Comparison of ENCODE assay signal across 10 cellular contexts in genomic region chr2:84807063-84807485, GRCh38.
A peak's percentile ranks its signal among the peaks of the same experiment; 100 is the strongest.
DNase-seq lines count a peak whose midpoint lies in the region; ATAC-seq, FAIRE-seq and TF ChIP-seq lines count a peak whose summit lies in the region.
"Had no signal": no experiment of that assay in that cellular context is flagged by ENCODE, and none has a peak within 500 bp of the region (broad histone marks: within the 10 kb centered on the region; RNA-seq: fewer than 3 reads in every experiment).

No MANE protein-coding gene starts in this region.

- H3K27me3 ChIP-seq in astrocyte (ENCODE audit: insufficient read depth, low read length) (no peaks in the 10 kb centered on the region), lower lobe of right lung (ENCODE audit: low read depth) (no peaks in the 10 kb centered on the region)

- intact Hi-C loops in lower lobe of right lung (cut with DNase I): no loop called here

- peak; percentile 85 for DNase-seq in AG08396 (ENCODE audit: low spot score)
- peak; percentile 79 for DNase-seq in HT-29 (ENCODE audit: low spot score)
- DNase-seq in astrocyte (ENCODE audit: low read depth): peak; percentile 99
- peak; percentile 52 for DNase-seq in lower lobe of right lung
- no peak for DNase-seq in islet precursor cell
- DNase-seq in GM13976 (ENCODE audit: low spot score): no peak
- DNase-seq: effector CD8-positive, alpha-beta T cell; NK-92 treated with Interleukin-12 subunit alpha and Interleukin-12 subunit beta, amount 100 ng/mL, for 24 hours had no signal

- H3K9ac ChIP-seq in astrocyte (ENCODE audit: low read length): peak overlapping the region; percentile 45

- H3K27ac ChIP-seq in astrocyte (ENCODE audit: low read depth, low read length) (peak overlapping the region; percentile 56), lower lobe of right lung (peak overlapping the region; percentile 75)

- in situ Hi-C loops in GM13976 (cut with MboI; ENCODE audit: low sequenced_read_pairs, unreplicated experiment): no loop called here

- peak overlapping the region; percentile 7 for H2AFZ ChIP-seq in astrocyte (ENCODE audit: low read depth, low read length)

- H3K4me3 ChIP-seq in astrocyte (ENCODE audit: insufficient read depth, low read depth, low read length) (no peak overlapping the region), lower lobe of right lung (no peak overlapping the region)

- H3K4me1 Mint-ChIP-seq in astrocyte (ENCODE audit: low read depth, unreplicated experiment): peaks cover 14% of the 10 kb centered on the region

- peak; percentile 86 to 91 for ATAC-seq in lower lobe of right lung
- ATAC-seq in GM21515 (IDR thresholded peaks at IDR 0.05; ENCODE audit: unreplicated experiment): no peak
- no peak for ATAC-seq in GM21423 (IDR thresholded peaks at IDR 0.05; ENCODE audit: unreplicated experiment)

- no peaks in the 10 kb centered on the region for H3K36me3 ChIP-seq in astrocyte (ENCODE audit: insufficient read depth, low read length)
- H3K36me3 ChIP-seq in lower lobe of right lung: no peaks in the 10 kb centered on the region

- H3K27ac Mint-ChIP-seq in astrocyte (ENCODE audit: unreplicated experiment): peak overlapping the region; percentile 84

- FAIRE-seq in astrocyte (lab: Jason Lieb, UNC): peak; percentile 100

- H3K36me3 Mint-ChIP-seq in astrocyte (ENCODE audit: low read depth, unreplicated experiment): no peaks in the 10 kb centered on the region

- no peaks in the 10 kb centered on the region for H3K79me2 ChIP-seq in astrocyte (ENCODE audit: insufficient read depth, low read length)

- H3K4me1 ChIP-seq in astrocyte (ENCODE audit: insufficient read depth, low read length) (peaks cover 14% of the 10 kb centered on the region), lower lobe of right lung (peaks cover 16% of the 10 kb centered on the region)

- H3K9me3 ChIP-seq in astrocyte (ENCODE audit: insufficient read depth, low read depth, low read length): no peaks in the 10 kb centered on the region
- H3K9me3 ChIP-seq in lower lobe of right lung: no peaks in the 10 kb centered on the region

- TF ChIP-seq CTCF in astrocyte (IDR thresholded peaks at IDR 0.05; ENCODE audit: insufficient read depth, low read depth, low read length): no peak
- TF ChIP-seq CTCF in lower lobe of right lung (IDR thresholded peaks at IDR 0.05): no peak
- TF ChIP-seq CTCF in GM13976 (IDR thresholded peaks at IDR 0.05; ENCODE audit: borderline replicate concordance, control extremely low read depth, extremely low read depth, insufficient read depth, missing control alignments): no peak

- peak overlapping the region; percentile 75 for H3K4me2 ChIP-seq in astrocyte (ENCODE audit: low read length)

- no peak overlapping the region for H3K4me3 Mint-ChIP-seq in astrocyte (ENCODE audit: unreplicated experiment)

- no peaks in the 10 kb centered on the region for H4K20me1 ChIP-seq in astrocyte (ENCODE audit: insufficient read depth, low read length)

- H3K27me3 Mint-ChIP-seq in astrocyte (ENCODE audit: low read depth, unreplicated experiment): no peaks in the 10 kb centered on the region

- H3K9me3 Mint-ChIP-seq in astrocyte (ENCODE audit: unreplicated experiment): peaks cover 3% of the 10 kb centered on the region

Comparison
In these comparisons a context has a peak if more than half of its experiments do, and no peak if none do; other contexts are left out.
1. DNase-seq: peak in AG08396 (single experiment), HT-29 (single experiment), astrocyte (single experiment) and lower lobe of right lung (single experiment); none in islet precursor cell (single experiment) and GM13976 (single experiment).
2. ATAC-seq: peak in lower lobe of right lung (2 of 2); none in GM21515 (single experiment) and GM21423 (single experiment).